ENCODE assay signal across 10 cellular contexts in genomic region chr12:111993290-111994150, GRCh38. TPM values are rescaled to one million over a fixed set of nuclear protein-coding genes. Genes with fewer than 3 reads are reported as not detected.
DNase-seq lines count a peak whose midpoint lies in the region; ATAC-seq and TF ChIP-seq lines count a peak whose summit lies in the region.
"Had no signal": no experiment of that assay in that cellular context is flagged by ENCODE, and none has a peak within 500 bp of the region (broad histone marks: within the 10 kb centered on the region; RNA-seq: fewer than 3 reads in every experiment).

No MANE protein-coding gene starts in this region.

- in situ Hi-C loops in G401 (cut with HindIII; ENCODE audit: low sequenced_read_pairs): no loop called here

- H3K36me3 ChIP-seq in left ventricle myocardium inferior (peaks cover 18% of the 10 kb centered on the region), thymus (ENCODE audit: control insufficient read depth, insufficient read depth) (no peaks in the 10 kb centered on the region)

- H3K36me3 Mint-ChIP-seq in activated naive CD8-positive, alpha-beta T cell treated with anti-CD3 and anti-CD28 coated beads, Interleukin-2, amount 10 ng/mL, durations not matched to agents 7 days and 5 days: peaks cover 11% of the 10 kb centered on the region

- WGBS in thymus: 6% methylated on average over 2 of the region's 2 CpGs

- H3K27ac ChIP-seq in left ventricle myocardium inferior (replicated peaks) (peak overlapping the region; percentile 43), thymus (ENCODE audit: low read depth) (peak overlapping the region; percentile 94)

- H3K9me3 Mint-ChIP-seq in activated naive CD8-positive, alpha-beta T cell treated with anti-CD3 and anti-CD28 coated beads, Interleukin-2, amount 10 ng/mL, durations not matched to agents 7 days and 5 days: no peaks in the 10 kb centered on the region

- peak overlapping the region; percentile 86 for H3K4me3 Mint-ChIP-seq in activated naive CD8-positive, alpha-beta T cell treated with anti-CD3 and anti-CD28 coated beads, Interleukin-2, amount 10 ng/mL, durations not matched to agents 7 days and 5 days

- H3K9me3 ChIP-seq in left ventricle myocardium inferior (replicated peaks) (no peaks in the 10 kb centered on the region), thymus (ENCODE audit: control insufficient read depth) (no peaks in the 10 kb centered on the region)

- peak overlapping the region; percentile 18 for H3K4me3 ChIP-seq in left ventricle myocardium inferior
- H3K4me3 ChIP-seq in Jurkat, Clone E6-1 (ENCODE audit: low read length): peak overlapping the region; percentile 46
- H3K4me3 ChIP-seq in thymus (ENCODE audit: low read length): peak overlapping the region; percentile 31

- H3K4me1 ChIP-seq in left ventricle myocardium inferior (peaks cover 42% of the 10 kb centered on the region), thymus (ENCODE audit: control insufficient read depth, insufficient read depth, low read length) (peaks cover 17% of the 10 kb centered on the region)

- H3K27me3 Mint-ChIP-seq in activated naive CD8-positive, alpha-beta T cell treated with anti-CD3 and anti-CD28 coated beads, Interleukin-2, amount 10 ng/mL, durations not matched to agents 7 days and 5 days: no peaks in the 10 kb centered on the region

- no peak for ATAC-seq in Right ventricle myocardium superior (ENCODE audit: poor library complexity)
- ATAC-seq in activated naive CD8-positive, alpha-beta T cell treated with anti-CD3 and anti-CD28 coated beads, Interleukin-2, amount 10 ng/mL, durations not matched to agents 7 days and 5 days (ENCODE audit: low read depth): peak; percentile 82
- ATAC-seq: PC-3 had no signal

- TF ChIP-seq CTCF in left ventricle myocardium inferior (IDR thresholded peaks at IDR 0.05; ENCODE audit: borderline replicate concordance): no peak

- no peaks in the 10 kb centered on the region for H3K27me3 ChIP-seq in left ventricle myocardium inferior (ENCODE audit: low read depth)
- no peaks in the 10 kb centered on the region for H3K27me3 ChIP-seq in thymus (ENCODE audit: control insufficient read depth, insufficient read depth)

- POLR2A ChIA-PET in activated naive CD8-positive, alpha-beta T cell treated with anti-CD3 and anti-CD28 coated beads, Interleukin-2, amount 10 ng/mL, durations not matched to agents 7 days and 5 days (lab: Charles Lee): interaction anchor here (0.7 to 13.9 kb wide), 7 partner anchors 8 to 133 kb away, joined by 3 to 218 read pairs (median 4); partner anchors contain the start of genes ERP29 and TMEM116

- H3K27ac Mint-ChIP-seq in activated naive CD8-positive, alpha-beta T cell treated with anti-CD3 and anti-CD28 coated beads, Interleukin-2, amount 10 ng/mL, durations not matched to agents 7 days and 5 days: peak overlapping the region; percentile 94

- intact Hi-C loops in left ventricle myocardium inferior (cut with micrococcal nuclease) (no loop called here), Right ventricle myocardium superior (cut with DNase I) (no loop called here)

- H3K4me1 Mint-ChIP-seq in activated naive CD8-positive, alpha-beta T cell treated with anti-CD3 and anti-CD28 coated beads, Interleukin-2, amount 10 ng/mL, durations not matched to agents 7 days and 5 days: peaks cover 44% of the 10 kb centered on the region

- no peak for DNase-seq in left ventricle myocardium inferior
- DNase-seq in Right ventricle myocardium superior: no peak
- peak; percentile 76 for DNase-seq in Jurkat, Clone E6-1 (ENCODE audit: low read depth, low spot score)
- no peak for DNase-seq in activated naive CD8-positive, alpha-beta T cell treated with anti-CD3 and anti-CD28 coated beads, Interleukin-2, amount 10 ng/mL, durations not matched to agents 7 days and 5 days
- no peak for DNase-seq in middle frontal gyrus (ENCODE audit: extremely low spot score, low spot score)
- DNase-seq in G401 (ENCODE audit: low spot score): no peak
- no peak for DNase-seq in T-helper 9 cell
- DNase-seq: KG1, PC-3 had no signal

RNA-seq across cellular contexts. Expression of gene TMEM116, which starts 19.4 kb away (rescaled TPM):
- total RNA-seq in left ventricle myocardium inferior (35.0 TPM), Right ventricle myocardium superior (42.4 TPM)
- 13.5 TPM for polyA plus RNA-seq in Jurkat, Clone E6-1 (2012; ENCODE audit: insufficient read depth, insufficient read length)
- 10 to 100 TPM; 23.4 to 26.2 TPM for total RNA-seq in activated naive CD8-positive, alpha-beta T cell treated with anti-CD3 and anti-CD28 coated beads, Interleukin-2, amount 10 ng/mL, durations not matched to agents 7 days and 5 days
- polyA plus RNA-seq in thymus: 11.4 TPM
- 5.9 and 7.4 TPM in 2 replicates for total RNA-seq in G401 (2014; rRNA removed; shearing (Covaris generic))

RNA-seq across cellular contexts. Expression of gene ERP29, which starts 19.7 kb away (rescaled TPM):
- total RNA-seq in left ventricle myocardium inferior (49.3 TPM), Right ventricle myocardium superior (46.5 TPM)
- 129 TPM for polyA plus RNA-seq in Jurkat, Clone E6-1 (2012; ENCODE audit: insufficient read depth, insufficient read length)
- total RNA-seq in activated naive CD8-positive, alpha-beta T cell treated with anti-CD3 and anti-CD28 coated beads, Interleukin-2, amount 10 ng/mL, durations not matched to agents 7 days and 5 days: 100 to 1,000 TPM; 158 TPM
- polyA plus RNA-seq in thymus: 130 TPM
- total RNA-seq in G401 (2014; rRNA removed; shearing (Covaris generic)): 131 and 159 TPM in 2 replicates
